25 cellular contexts compared by ENCODE assay signal in the genomic region with DNA sequence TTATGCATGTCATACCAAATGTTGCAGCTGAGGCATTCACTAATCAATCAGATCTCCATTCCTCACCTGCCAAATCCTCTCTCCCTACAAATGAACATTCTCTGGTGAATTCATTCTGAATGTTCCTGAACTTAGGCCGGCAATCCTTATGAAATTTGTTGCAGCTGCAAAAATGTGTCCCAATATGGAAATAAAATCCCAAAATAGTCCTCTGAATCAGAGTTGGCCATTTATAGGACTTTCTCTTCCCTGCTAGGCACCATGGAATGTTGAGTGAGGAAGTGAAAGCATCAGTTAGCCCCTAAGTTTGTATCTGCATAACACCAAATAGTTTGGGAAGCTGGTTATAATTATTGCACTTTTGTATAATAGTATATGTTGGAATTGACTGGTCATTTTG.
"Had no signal": no experiment of that assay in that cellular context is flagged by ENCODE, and none has a peak within 500 bp of the region (broad histone marks: within the 10 kb centered on the region; RNA-seq: fewer than 3 reads in every experiment).

No MANE protein-coding gene starts in this region.

- DNase-seq: activated B cell treated with CpG ODN at 0.5 μM for 24 hours; activated CD4-positive, alpha-beta T cell treated with anti-CD3 and anti-CD28 coated beads, Interleukin-2, amount 50 U/mL, for 1 hour; activated CD8-positive, alpha-beta T cell treated with anti-CD3 and anti-CD28 coated beads for 36 hours; activated naive CD4-positive, alpha-beta T cell treated with anti-CD3 and anti-CD28 coated beads for 36 hours; activated naive CD8-positive, alpha-beta T cell treated with anti-CD3 and anti-CD28 coated beads, Interleukin-2, amount 10 ng/mL, durations not matched to agents 7 days and 5 days; activated T-cell treated with anti-CD3 and anti-CD28 coated beads, Interleukin-2, amount 50 U/mL, for 72 hours; amniotic stem cell; colonic mucosa; dorsolateral prefrontal cortex; effector memory CD4-positive, alpha-beta T cell; foreskin fibroblast; head of caudate nucleus; hypothalamus; naive thymus-derived CD4-positive, alpha-beta T cell; nucleus accumbens; pancreas; retina; small intestine; stimulated activated CD4-positive, alpha-beta T cell treated with anti-CD3 and anti-CD28 coated beads, Interleukin-4, amount 100 ng/mL, for 24 hours; T-helper 2 cell had no signal

- H3K36me3 ChIP-seq: breast epithelium, colonic mucosa, pancreas, prostate gland, tibial nerve had no signal

- H3K4me1 ChIP-seq: breast epithelium, colonic mucosa, pancreas, prostate gland had no signal

- H3K27me3 ChIP-seq: breast epithelium, colonic mucosa, dorsolateral prefrontal cortex, pancreas, tibial nerve had no signal

- H3K4me3 ChIP-seq: breast epithelium, colonic mucosa, dorsolateral prefrontal cortex, pancreas, prostate gland, tibial nerve had no signal

- ATAC-seq: activated CD8-positive, alpha-beta T cell treated with anti-CD3 and anti-CD28 coated beads for 36 hours; activated T-cell treated with anti-CD3 and anti-CD28 coated beads, Interleukin-2, amount 50 U/mL, for 72 hours; naive thymus-derived CD4-positive, alpha-beta T cell; pancreas; sciatic nerve; stimulated activated effector memory CD8-positive, alpha-beta T cell treated with anti-CD3 and anti-CD28 coated beads, Interleukin-12 subunit alpha, Interleukin-12 subunit beta, amount 100 ng/mL, for 72 hours had no signal

- H3K27ac ChIP-seq: breast epithelium, colonic mucosa, pancreas, prostate gland, tibial nerve had no signal

- H3K9me3 ChIP-seq: breast epithelium, colonic mucosa, pancreas, prostate gland, tibial nerve had no signal
